ENCODE assay signal across 14 cellular contexts in the genomic region with DNA sequence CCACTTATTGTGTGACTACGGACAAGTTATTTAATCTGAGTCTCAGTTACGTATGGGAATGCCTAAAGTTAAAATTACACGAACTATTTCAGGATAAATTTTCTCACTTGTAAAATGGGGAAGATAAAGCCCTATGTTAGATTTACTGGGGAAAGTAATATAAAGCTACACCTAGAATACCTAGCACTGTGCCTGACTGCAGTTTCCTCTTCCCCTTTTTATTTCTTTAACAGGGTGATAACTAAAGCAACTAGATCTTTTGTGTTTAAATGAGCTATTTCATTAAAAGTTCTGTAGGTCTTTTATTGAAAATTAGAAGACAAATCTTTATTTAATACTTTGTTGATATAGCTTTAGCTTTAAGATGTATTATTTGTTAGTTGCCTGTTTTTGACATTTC. TPM values are rescaled to one million over a fixed set of nuclear protein-coding genes. Genes with fewer than 3 reads are reported as not detected.
DNase-seq lines count a peak whose midpoint lies in the region; ATAC-seq, FAIRE-seq and TF ChIP-seq lines count a peak whose summit lies in the region.
"Had no signal": no experiment of that assay in that cellular context is flagged by ENCODE, and none has a peak within 500 bp of the region (broad histone marks: within the 10 kb centered on the region; RNA-seq: fewer than 3 reads in every experiment).

No MANE protein-coding gene starts in this region.

- POLR2A ChIA-PET in activated CD4-positive, alpha-beta T cell treated with anti-CD3 and anti-CD28 coated beads, Interleukin-2, amount 10 ng/mL, durations not matched to agents 7 days and 5 days (lab: Charles Lee), result no interaction called here
- POLR2A ChIA-PET in activated CD8-positive, alpha-beta T cell treated with anti-CD3 and anti-CD28 coated beads, Interleukin-2, amount 10 ng/mL, durations not matched to agents 7 days and 5 days (lab: Charles Lee), result interaction anchor here (0.9 to 1.7 kb wide), 3 partner anchors 102 to 109 kb away, joined by 4 to 6 read pairs (median 4); no protein-coding TSS in a partner anchor

- peak overlapping the region; percentile 80 for H3K4me2 ChIP-seq in neural progenitor cell

- no peak for DNase-seq in activated CD4-positive, alpha-beta T cell treated with anti-CD3 and anti-CD28 coated beads, Interleukin-2, amount 10 ng/mL, durations not matched to agents 7 days and 5 days
- DNase-seq in activated CD4-positive, alpha-beta T cell treated with anti-CD3 and anti-CD28 coated beads, Interleukin-2, amount 50 U/mL, for 1 hour, result no peak
- DNase-seq in GM12891 (ENCODE audit: insufficient read length, low spot score) (no peak), neural progenitor cell (ENCODE audit: low spot score) (no peak), islet precursor cell (no peak), RPMI8226 (no peak), lower leg skin (ENCODE audit: low spot score in 2 of 2) (no peak)
- DNase-seq in activated CD8-positive, alpha-beta T cell treated with anti-CD3 and anti-CD28 coated beads, Interleukin-2, amount 10 ng/mL, durations not matched to agents 7 days and 5 days, result no peak
- DNase-seq: activated CD4-positive, CD25-positive, alpha-beta regulatory T cell treated with anti-CD3 and anti-CD28 coated beads, Interleukin-2, amount 50 U/mL, for 72 hours; head of caudate nucleus; retina; stimulated activated CD4-positive, alpha-beta T cell treated with anti-CD3 and anti-CD28 coated beads, Interleukin-2, amount 100 ng/mL, for 48 hours had no signal

- intact Hi-C loops in lower leg skin (cut with DNase I; ENCODE audit: low total_unique reads), result no loop called here

- peaks cover 45% of the 10 kb centered on the region for H3F3A ChIP-seq in neural progenitor cell (ENCODE audit: low read depth)

- H3K4me3 Mint-ChIP-seq in activated CD4-positive, alpha-beta T cell treated with anti-CD3 and anti-CD28 coated beads, Interleukin-2, amount 10 ng/mL, durations not matched to agents 7 days and 5 days, result peak overlapping the region; percentile 89
- peak overlapping the region; percentile 96 for H3K4me3 Mint-ChIP-seq in activated CD8-positive, alpha-beta T cell treated with anti-CD3 and anti-CD28 coated beads, Interleukin-2, amount 10 ng/mL, durations not matched to agents 7 days and 5 days
- no peak overlapping the region for H3K4me3 Mint-ChIP-seq in neural progenitor cell

- H3K27me3 ChIP-seq in neural progenitor cell, result no peaks in the 10 kb centered on the region

- peaks cover 27% of the 10 kb centered on the region for H3K36me3 Mint-ChIP-seq in activated CD4-positive, alpha-beta T cell treated with anti-CD3 and anti-CD28 coated beads, Interleukin-2, amount 10 ng/mL, durations not matched to agents 7 days and 5 days (ENCODE audit: low read depth)
- peaks cover 51% of the 10 kb centered on the region for H3K36me3 Mint-ChIP-seq in activated CD8-positive, alpha-beta T cell treated with anti-CD3 and anti-CD28 coated beads, Interleukin-2, amount 10 ng/mL, durations not matched to agents 7 days and 5 days (ENCODE audit: low read depth)
- H3K36me3 Mint-ChIP-seq in neural progenitor cell, result no peaks in the 10 kb centered on the region

- H3K4me3 ChIP-seq in neural progenitor cell (no peak overlapping the region), lower leg skin (ENCODE audit: low read depth, poor library complexity, severe bottlenecking) (no peak overlapping the region)
- H3K4me3 ChIP-seq: GM23248, SK-N-MC had no signal

- peaks cover 95% of the 10 kb centered on the region for H4K20me1 ChIP-seq in neural progenitor cell (ENCODE audit: low read depth)

- H3K4me1 Mint-ChIP-seq in activated CD4-positive, alpha-beta T cell treated with anti-CD3 and anti-CD28 coated beads, Interleukin-2, amount 10 ng/mL, durations not matched to agents 7 days and 5 days, result peaks cover 66% of the 10 kb centered on the region
- H3K4me1 Mint-ChIP-seq in activated CD8-positive, alpha-beta T cell treated with anti-CD3 and anti-CD28 coated beads, Interleukin-2, amount 10 ng/mL, durations not matched to agents 7 days and 5 days (ENCODE audit: low read depth), result peaks cover 77% of the 10 kb centered on the region
- peaks cover 27% of the 10 kb centered on the region for H3K4me1 Mint-ChIP-seq in neural progenitor cell

- WGBS in lower leg skin, 2 donors, result 81 to 83% methylated on average over 3 of the region's 3 CpGs

- CTCF ChIA-PET in activated CD4-positive, alpha-beta T cell treated with anti-CD3 and anti-CD28 coated beads, Interleukin-2, amount 10 ng/mL, durations not matched to agents 7 days and 5 days (lab: Charles Lee), result interaction anchor here (2.6 kb wide), 1 partner anchor 15 kb away, joined by 14 read pairs; no protein-coding TSS in a partner anchor
- CTCF ChIA-PET in activated CD8-positive, alpha-beta T cell treated with anti-CD3 and anti-CD28 coated beads, Interleukin-2, amount 10 ng/mL, durations not matched to agents 7 days and 5 days (lab: Charles Lee), result interaction anchor here (0.7 to 2.8 kb wide), 10 partner anchors 9 to 210 kb away, joined by 3 to 16 read pairs (median 5); no protein-coding TSS in a partner anchor

- FAIRE-seq in GM12891 (lab: Jason Lieb, UNC), result no peak

- no peak for ATAC-seq in activated CD8-positive, alpha-beta T cell treated with anti-CD3 and anti-CD28 coated beads, Interleukin-2, amount 10 ng/mL, durations not matched to agents 7 days and 5 days

- H3K79me2 ChIP-seq in neural progenitor cell (ENCODE audit: low read depth), result peaks cover 98% of the 10 kb centered on the region

- H3K9me3 ChIP-seq in neural progenitor cell (ENCODE audit: low read depth), result no peaks in the 10 kb centered on the region

- H3K27ac Mint-ChIP-seq in activated CD4-positive, alpha-beta T cell treated with anti-CD3 and anti-CD28 coated beads, Interleukin-2, amount 10 ng/mL, durations not matched to agents 7 days and 5 days, result peak overlapping the region; percentile 97
- peak overlapping the region; percentile 75 for H3K27ac Mint-ChIP-seq in activated CD8-positive, alpha-beta T cell treated with anti-CD3 and anti-CD28 coated beads, Interleukin-2, amount 10 ng/mL, durations not matched to agents 7 days and 5 days
- no peak overlapping the region for H3K27ac Mint-ChIP-seq in neural progenitor cell

- H3K36me3 ChIP-seq in neural progenitor cell, result no peaks in the 10 kb centered on the region

- peaks cover 66% of the 10 kb centered on the region for H3K4me1 ChIP-seq in neural progenitor cell

- TF ChIP-seq POLR2A in GM12891 (IDR thresholded peaks at IDR 0.05; ENCODE audit: low read depth, low read length) (no peak), lower leg skin (IDR thresholded peaks at IDR 0.05) (no peak)

- peaks cover 2% of the 10 kb centered on the region for H3K9me3 Mint-ChIP-seq in activated CD4-positive, alpha-beta T cell treated with anti-CD3 and anti-CD28 coated beads, Interleukin-2, amount 10 ng/mL, durations not matched to agents 7 days and 5 days
- H3K9me3 Mint-ChIP-seq in activated CD8-positive, alpha-beta T cell treated with anti-CD3 and anti-CD28 coated beads, Interleukin-2, amount 10 ng/mL, durations not matched to agents 7 days and 5 days (ENCODE audit: insufficient read depth), result no peaks in the 10 kb centered on the region
- no peaks in the 10 kb centered on the region for H3K9me3 Mint-ChIP-seq in neural progenitor cell

- H3K27ac ChIP-seq in neural progenitor cell, result no peak overlapping the region
- H3K27ac ChIP-seq: GM23248, SK-N-MC had no signal

- H3K9ac ChIP-seq in neural progenitor cell, result no peak overlapping the region
- H3K9ac ChIP-seq: GM23248 had no signal

- no peak overlapping the region for H2AFZ ChIP-seq in neural progenitor cell (replicated peaks)
- H2AFZ ChIP-seq: GM23248 had no signal

- H3K27me3 Mint-ChIP-seq in activated CD4-positive, alpha-beta T cell treated with anti-CD3 and anti-CD28 coated beads, Interleukin-2, amount 10 ng/mL, durations not matched to agents 7 days and 5 days, result no peaks in the 10 kb centered on the region
- no peaks in the 10 kb centered on the region for H3K27me3 Mint-ChIP-seq in activated CD8-positive, alpha-beta T cell treated with anti-CD3 and anti-CD28 coated beads, Interleukin-2, amount 10 ng/mL, durations not matched to agents 7 days and 5 days (ENCODE audit: low read depth)
- H3K27me3 Mint-ChIP-seq in neural progenitor cell (ENCODE audit: insufficient read depth, low read depth), result peaks cover 3% of the 10 kb centered on the region

- TF ChIP-seq CTCF in neural progenitor cell (IDR thresholded peaks at IDR 0.05), result no peak
- TF ChIP-seq CTCF in lower leg skin (IDR thresholded peaks at IDR 0.05), result no peak

TF ChIP-seq in GM12891, 5 proteins besides CTCF, POLR2A, EP300 and RAD21:
- TF ChIP-seq POLR2AphosphoS5 (IDR thresholded peaks at IDR 0.05; ENCODE audit: low read depth, low read length) (no peak), SPI1 (IDR thresholded peaks at IDR 0.05; ENCODE audit: low read depth, low read length) (peak; percentile 65)
TF ChIP-seq in GM12891: peak in this region for 1.

RNA-seq across cellular contexts. Expression of gene B3GNT2, which starts 5.0 kb away (rescaled TPM):
- 10 to 100 TPM; 28.0 to 30.6 TPM for total RNA-seq in activated CD4-positive, alpha-beta T cell treated with anti-CD3 and anti-CD28 coated beads, Interleukin-2, amount 10 ng/mL, durations not matched to agents 7 days and 5 days
- polyA plus RNA-seq in GM12891 (2012; ENCODE audit: low read depth, missing spikeins), result 47.2 TPM
- 10 to 100 TPM; 41.2 to 44.3 TPM for total RNA-seq in activated CD8-positive, alpha-beta T cell treated with anti-CD3 and anti-CD28 coated beads, Interleukin-2, amount 10 ng/mL, durations not matched to agents 7 days and 5 days
- total RNA-seq in neural progenitor cell (ENCODE audit: low replicate concordance) (51.9 and 73.2 TPM in 2 replicates), lower leg skin (10 to 100 TPM; 17.9 to 31.1 (median 19.9) TPM)
